11 cellular contexts compared by ENCODE assay signal in genomic region chr2:204967199-204967995, GRCh38.
A peak's percentile ranks its signal among the peaks of the same experiment; 100 is the strongest.
DNase-seq lines count a peak whose midpoint lies in the region; TF ChIP-seq lines count a peak whose summit lies in the region.
"Had no signal": no experiment of that assay in that cellular context is flagged by ENCODE, and none has a peak within 500 bp of the region (broad histone marks: within the 10 kb centered on the region; RNA-seq: fewer than 3 reads in every experiment).

No MANE protein-coding gene starts in this region.

- POLR2A ChIA-PET in GM10248 (lab: Yijun Ruan, JAX): no interaction called here

- H3K4me3 ChIP-seq in MM.1S (ENCODE audit: low read length): no peak overlapping the region
- H3K4me3 ChIP-seq: heart left ventricle, SJSA1 had no signal

- in situ Hi-C loops in GM13977 (cut with MboI; ENCODE audit: low pct_unique_long_range_greater_than_20kb, low sequenced_read_pairs, unreplicated experiment): no loop called here

- no peaks in the 10 kb centered on the region for H3K9me2 ChIP-seq in MM.1S (replicated peaks; ENCODE audit: insufficient read depth, low read length)

- no peaks in the 10 kb centered on the region for H3K4me1 ChIP-seq in MM.1S (ENCODE audit: low read length)
- H3K4me1 ChIP-seq: SJSA1 had no signal

- H4K20me1 ChIP-seq in MM.1S (ENCODE audit: insufficient read depth, low read length): no peaks in the 10 kb centered on the region

- TF ChIP-seq CTCF in GM13977 (IDR thresholded peaks at IDR 0.05; ENCODE audit: extremely low read depth, insufficient read depth, missing control alignments): no peak
- no peak for TF ChIP-seq CTCF in MM.1S (IDR thresholded peaks at IDR 0.05; ENCODE audit: low read length)
- no peak for TF ChIP-seq CTCF in GM10248 (IDR thresholded peaks at IDR 0.05; ENCODE audit: control extremely low read depth, extremely low read depth, low read depth, missing control alignments)

- CTCF ChIA-PET in GM10248 (lab: Yijun Ruan, JAX): interaction anchor here (1.2 kb wide), 1 partner anchor 21 kb away, joined by 4 read pairs; no protein-coding TSS in a partner anchor

- H2AFZ ChIP-seq in MM.1S (ENCODE audit: low read length): no peak overlapping the region

- no peak overlapping the region for H3K9ac ChIP-seq in MM.1S (ENCODE audit: low read length)

- H3K79me2 ChIP-seq in MM.1S (ENCODE audit: low read length): no peaks in the 10 kb centered on the region

- no peaks in the 10 kb centered on the region for H3F3A ChIP-seq in MM.1S (ENCODE audit: insufficient read depth, low read length)

- no peak overlapping the region for H3K4me2 ChIP-seq in MM.1S (ENCODE audit: low read depth, low read length)

- H3K27me3 ChIP-seq in MM.1S (replicated peaks; ENCODE audit: insufficient read depth, low read length): no peaks in the 10 kb centered on the region
- H3K27me3 ChIP-seq: heart left ventricle, SJSA1 had no signal

- H3K27ac ChIP-seq in MM.1S (ENCODE audit: low read length): no peak overlapping the region
- H3K27ac ChIP-seq: SJSA1 had no signal

- DNase-seq in KG1 (lab: John Stamatoyannopoulos, UW): peak; percentile 75
- peak; percentile 61 for DNase-seq in UCSD-AML1 (lab: John Stamatoyannopoulos, UW; ENCODE audit: unreplicated experiment)
- peak; percentile 28 for DNase-seq in activated naive CD4-positive, alpha-beta T cell treated with Interleukin-2 at 50 U/mL for 16 hours
- DNase-seq in retina: peak; percentile 11
- no peak for DNase-seq in GM13977 (ENCODE audit: low spot score)
- no peak for DNase-seq in SHP77 (lab: John Stamatoyannopoulos, UW)
- no peak for DNase-seq in MM.1S
- DNase-seq in GM10248 (ENCODE audit: extremely low spot score): no peak
- DNase-seq: DND-41, heart left ventricle had no signal

- H3K36me3 ChIP-seq in MM.1S (replicated peaks; ENCODE audit: insufficient read depth, low read length): no peaks in the 10 kb centered on the region
- H3K36me3 ChIP-seq: heart left ventricle, SJSA1 had no signal

- no peaks in the 10 kb centered on the region for H3K9me3 ChIP-seq in MM.1S (replicated peaks; ENCODE audit: insufficient read depth, low read length)
- H3K9me3 ChIP-seq: heart left ventricle, SJSA1 had no signal

Comparison
In these comparisons a context has a peak if more than half of its experiments do, and no peak if none do; other contexts are left out.
1. DNase-seq: peak in KG1 (single experiment), UCSD-AML1 (single experiment), activated naive CD4-positive, alpha-beta T cell treated with Interleukin-2 at 50 U/mL for 16 hours (single experiment) and retina (single experiment); none in GM13977 (single experiment), SHP77 (0 of 2), MM.1S (single experiment) and GM10248 (single experiment).